Comparison of ENCODE assay signal across 3 cellular contexts in genomic region chr1:101290922-101291561, GRCh38.
TF ChIP-seq lines count a peak whose summit lies in the region.

No MANE protein-coding gene starts in this region.

TF ChIP-seq in SK-N-SH, 30 proteins besides CTCF, POLR2A, EP300 and RAD21 (continued from another document):
- TF ChIP-seq, protein P1, sequence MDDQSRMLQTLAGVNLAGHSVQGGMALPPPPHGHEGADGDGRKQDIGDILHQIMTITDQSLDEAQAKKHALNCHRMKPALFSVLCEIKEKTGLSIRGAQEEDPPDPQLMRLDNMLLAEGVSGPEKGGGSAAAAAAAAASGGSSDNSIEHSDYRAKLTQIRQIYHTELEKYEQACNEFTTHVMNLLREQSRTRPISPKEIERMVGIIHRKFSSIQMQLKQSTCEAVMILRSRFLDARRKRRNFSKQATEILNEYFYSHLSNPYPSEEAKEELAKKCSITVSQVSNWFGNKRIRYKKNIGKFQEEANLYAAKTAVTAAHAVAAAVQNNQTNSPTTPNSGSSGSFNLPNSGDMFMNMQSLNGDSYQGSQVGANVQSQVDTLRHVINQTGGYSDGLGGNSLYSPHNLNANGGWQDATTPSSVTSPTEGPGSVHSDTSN (IDR thresholded peaks at IDR 0.05) = no peak

TF ChIP-seq in SK-N-SH treated with all-trans-retinoic acid at 6 μM for 48 hours, 23 proteins besides CTCF, POLR2A, EP300 and RAD21 (continued from another document):
- TF ChIP-seq PATZ1 (CRISPR knock-in tag; IDR thresholded peaks at IDR 0.05; ENCODE audit: borderline replicate concordance) (no peak), TCF4 (CRISPR knock-in tag; IDR thresholded peaks at IDR 0.05; ENCODE audit: borderline replicate concordance) (no peak), GLIS3 (CRISPR knock-in tag; IDR thresholded peaks at IDR 0.05) (no peak), CSRNP3 (CRISPR knock-in tag; IDR thresholded peaks at IDR 0.05) (no peak), ESRRG (CRISPR knock-in tag; IDR thresholded peaks at IDR 0.05) (no peak)

TF ChIP-seq in GM12878, 131 proteins besides CTCF, POLR2A, EP300 and RAD21 (continued from another document):
- TF ChIP-seq POLR2AphosphoS5 (IDR thresholded peaks at IDR 0.05; ENCODE audit: low read length) (0 out of 2 replicates have a peak, but pooled peaks have one; percentile 13), NKRF (conservative IDR thresholded peaks at IDR 0.05) (no peak), BMI1 (IDR thresholded peaks at IDR 0.05; ENCODE audit: borderline replicate concordance) (no peak), PAX8 (IDR thresholded peaks at IDR 0.05) (no peak), BHLHE40 (IDR thresholded peaks at IDR 0.05; ENCODE audit: borderline replicate concordance in 1 of 2, low read depth in 2 of 2, low read length in 1 of 2) (peak; percentile 20 to 32; a peak in 1 of 4 replicates)
- TF ChIP-seq, protein P2, sequence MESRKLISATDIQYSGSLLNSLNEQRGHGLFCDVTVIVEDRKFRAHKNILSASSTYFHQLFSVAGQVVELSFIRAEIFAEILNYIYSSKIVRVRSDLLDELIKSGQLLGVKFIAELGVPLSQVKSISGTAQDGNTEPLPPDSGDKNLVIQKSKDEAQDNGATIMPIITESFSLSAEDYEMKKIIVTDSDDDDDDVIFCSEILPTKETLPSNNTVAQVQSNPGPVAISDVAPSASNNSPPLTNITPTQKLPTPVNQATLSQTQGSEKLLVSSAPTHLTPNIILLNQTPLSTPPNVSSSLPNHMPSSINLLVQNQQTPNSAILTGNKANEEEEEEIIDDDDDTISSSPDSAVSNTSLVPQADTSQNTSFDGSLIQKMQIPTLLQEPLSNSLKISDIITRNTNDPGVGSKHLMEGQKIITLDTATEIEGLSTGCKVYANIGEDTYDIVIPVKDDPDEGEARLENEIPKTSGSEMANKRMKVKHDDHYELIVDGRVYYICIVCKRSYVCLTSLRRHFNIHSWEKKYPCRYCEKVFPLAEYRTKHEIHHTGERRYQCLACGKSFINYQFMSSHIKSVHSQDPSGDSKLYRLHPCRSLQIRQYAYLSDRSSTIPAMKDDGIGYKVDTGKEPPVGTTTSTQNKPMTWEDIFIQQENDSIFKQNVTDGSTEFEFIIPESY (IDR thresholded peaks at IDR 0.05) = no peak
